8 cellular contexts compared by ENCODE assay signal in the genomic region with DNA sequence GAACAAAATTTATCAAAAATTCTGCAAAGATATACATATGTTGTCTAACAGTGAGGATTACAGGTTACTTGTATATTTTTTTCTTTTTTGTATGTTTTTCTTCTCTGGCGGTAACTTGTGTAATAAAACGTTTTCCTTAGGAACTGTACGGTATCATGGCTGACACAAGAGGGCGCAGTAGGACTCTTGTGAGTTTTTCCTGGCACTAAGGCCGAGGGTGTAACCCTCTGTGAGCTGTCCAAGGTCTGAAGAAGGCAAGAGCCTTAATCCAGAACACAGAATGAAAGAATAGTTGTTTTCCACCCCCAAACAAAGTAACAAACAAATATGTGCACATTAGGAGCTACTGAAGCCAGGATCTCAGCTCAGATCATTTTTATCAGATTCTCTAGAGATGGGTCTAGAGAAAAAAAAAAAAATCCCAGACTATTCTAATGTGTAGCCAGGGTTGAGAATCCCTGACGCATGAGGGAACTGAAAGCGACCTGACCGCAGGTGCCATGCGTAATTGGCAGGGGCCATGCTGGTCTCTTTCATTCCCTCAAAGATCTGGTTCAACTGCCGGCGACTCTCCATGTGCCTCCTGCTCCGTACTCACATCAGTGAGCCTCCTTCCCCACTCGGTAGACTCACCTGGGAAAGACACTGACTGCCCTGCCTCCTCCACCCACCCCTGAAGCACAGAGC. TPM values are rescaled to one million over a fixed set of nuclear protein-coding genes. Genes with fewer than 3 reads are reported as not detected.
DNase-seq lines count a peak whose midpoint lies in the region; ATAC-seq and TF ChIP-seq lines count a peak whose summit lies in the region.

No MANE protein-coding gene starts in this region.

- ATAC-seq in GM21717 (IDR thresholded peaks at IDR 0.05; ENCODE audit: unreplicated experiment) (peak; percentile 62), thoracic aorta (ENCODE audit: insufficient number of reproducible peaks, low FRiP score, low read depth) (no peak)

- no peaks in the 10 kb centered on the region for H3K27me3 ChIP-seq in Peyer's patch
- no peaks in the 10 kb centered on the region for H3K27me3 ChIP-seq in thoracic aorta (replicated peaks; ENCODE audit: insufficient read depth)

- peak in 4 of 6 experiments; percentile 44 to 85 (median 80) for TF ChIP-seq CTCF in Peyer's patch (IDR thresholded peaks at IDR 0.05)
- peak; percentile 20 for TF ChIP-seq CTCF in thoracic aorta (IDR thresholded peaks at IDR 0.05)

- no peak for TF ChIP-seq POLR2A in Peyer's patch (IDR thresholded peaks at IDR 0.05)

- H3K27ac ChIP-seq in Peyer's patch (no peak overlapping the region), thoracic aorta (no peak overlapping the region)

- no peaks in the 10 kb centered on the region for H3K9me3 ChIP-seq in Peyer's patch
- H3K9me3 ChIP-seq in thoracic aorta = no peaks in the 10 kb centered on the region

- peak; percentile 53 for DNase-seq in activated CD4-positive, alpha-beta T cell treated with anti-CD3 and anti-CD28 coated beads for 48 hours
- no peak for DNase-seq in activated CD4-positive, alpha-beta T cell treated with anti-CD3 and anti-CD28 coated beads for 4 hours
- peak; percentile 77 for DNase-seq in Jurkat, Clone E6-1 (ENCODE audit: low read depth, low spot score)
- DNase-seq in Peyer's patch (peak in 1 of 3 donors; percentile 82), cerebellum (ENCODE audit: low spot score) (peak; percentile 33), kidney tubule cell (ENCODE audit: low spot score) (peak; percentile 83), thoracic aorta (ENCODE audit: low spot score) (no peak)

- H3K4me3 ChIP-seq in Jurkat, Clone E6-1 (ENCODE audit: low read length) = no peak overlapping the region
- H3K4me3 ChIP-seq in Peyer's patch (no peak overlapping the region), thoracic aorta (no peak overlapping the region)

- H3K4me1 ChIP-seq in Peyer's patch = no peaks in the 10 kb centered on the region
- H3K4me1 ChIP-seq in thoracic aorta (ENCODE audit: control insufficient read depth in 1 of 2, low read depth in 2 of 2) = no peaks in the 10 kb centered on the region

- H3K36me3 ChIP-seq in Peyer's patch = no peaks in the 10 kb centered on the region
- H3K36me3 ChIP-seq in thoracic aorta = no peaks in the 10 kb centered on the region

RNA-seq across cellular contexts. Expression of a gene that starts 27.0 kb away (rescaled TPM):
- not detected for polyA plus RNA-seq in Jurkat, Clone E6-1 (2012; ENCODE audit: insufficient read depth, insufficient read length)
- total RNA-seq in Peyer's patch (under 1 TPM in 3 of 4 donors, not detected in 1; under 0.01 to 0.19 (median 0.13) TPM), cerebellum (11.7 TPM), thoracic aorta (not detected)

Comparison
In these comparisons a context has a peak if more than half of its experiments do, and no peak if none do; other contexts are left out.
1. DNase-seq: peak in activated CD4-positive, alpha-beta T cell treated with anti-CD3 and anti-CD28 coated beads for 48 hours (single experiment), Jurkat, Clone E6-1 (single experiment), cerebellum (single experiment) and kidney tubule cell (single experiment); none in activated CD4-positive, alpha-beta T cell treated with anti-CD3 and anti-CD28 coated beads for 4 hours (0 of 2) and thoracic aorta (single experiment).
2. RNA of a gene that starts 27.0 kb away (total RNA-seq): 11.7 TPM in cerebellum (single experiment); under 0.01 to 0.19 TPM in Peyer's patch and not detected in thoracic aorta; every median in the first group is over 10 times any median in the second.